ENCODE assay signal across 8 cellular contexts in genomic region chr13:72221276-72221962, GRCh38.
DNase-seq lines count a peak whose midpoint lies in the region; ATAC-seq and TF ChIP-seq lines count a peak whose summit lies in the region.

No MANE protein-coding gene starts in this region.

- CTCF ChIA-PET in activated CD4-positive, alpha-beta T cell treated with anti-CD3 and anti-CD28 coated beads, Interleukin-2, amount 10 ng/mL, durations not matched to agents 7 days and 5 days (lab: Charles Lee), result no interaction called here
- CTCF ChIA-PET in naive thymus-derived CD4-positive, alpha-beta T cell (lab: Charles Lee), result no interaction called here

- no peak overlapping the region for H3K27ac ChIP-seq in colonic mucosa
- no peak overlapping the region for H3K27ac ChIP-seq in parathyroid adenoma
- H3K27ac ChIP-seq in naive thymus-derived CD4-positive, alpha-beta T cell (ENCODE audit: low read depth, low read length), result no peak overlapping the region

- TF ChIP-seq CTCF in colonic mucosa (IDR thresholded peaks at IDR 0.05) (peak; percentile 54), parathyroid adenoma (IDR thresholded peaks at IDR 0.05) (peak; percentile 45)

- POLR2A ChIA-PET in activated CD4-positive, alpha-beta T cell treated with anti-CD3 and anti-CD28 coated beads, Interleukin-2, amount 10 ng/mL, durations not matched to agents 7 days and 5 days (lab: Charles Lee), result no interaction called here
- POLR2A ChIA-PET in naive thymus-derived CD4-positive, alpha-beta T cell (lab: Charles Lee), result no interaction called here

- no peaks in the 10 kb centered on the region for H3K9me3 Mint-ChIP-seq in activated CD4-positive, alpha-beta T cell treated with anti-CD3 and anti-CD28 coated beads, Interleukin-2, amount 10 ng/mL, durations not matched to agents 7 days and 5 days
- H3K9me3 Mint-ChIP-seq in naive thymus-derived CD4-positive, alpha-beta T cell, result peaks cover 0 to 18% (median 4%) of the 10 kb centered on the region in 11 donors

- intact Hi-C loops in colonic mucosa (cut with DNase I), result no loop called here
- intact Hi-C loops in naive thymus-derived CD4-positive, alpha-beta T cell (cut with micrococcal nuclease), result no loop called here

- H3K79me2 ChIP-seq in parathyroid adenoma, result no peaks in the 10 kb centered on the region

- H3K9me3 ChIP-seq in colonic mucosa (no peaks in the 10 kb centered on the region), parathyroid adenoma (ENCODE audit: control insufficient read depth, low read length) (no peaks in the 10 kb centered on the region)
- no peaks in the 10 kb centered on the region for H3K9me3 ChIP-seq in naive thymus-derived CD4-positive, alpha-beta T cell (ENCODE audit: control insufficient read depth in 2 of 3, low read length in 3 of 3)

- H3K9ac ChIP-seq in colonic mucosa (ENCODE audit: low read depth in 2 of 2, low read length in 2 of 2), result no peak overlapping the region
- no peak overlapping the region for H3K9ac ChIP-seq in parathyroid adenoma

- H3K36me3 ChIP-seq in colonic mucosa (no peaks in the 10 kb centered on the region), parathyroid adenoma (ENCODE audit: control insufficient read depth, insufficient read depth, low read length) (no peaks in the 10 kb centered on the region)
- no peaks in the 10 kb centered on the region for H3K36me3 ChIP-seq in naive thymus-derived CD4-positive, alpha-beta T cell (ENCODE audit: control insufficient read depth in 2 of 3, insufficient read depth in 3 of 3, low read length in 3 of 3)

- H3K27me3 Mint-ChIP-seq in activated CD4-positive, alpha-beta T cell treated with anti-CD3 and anti-CD28 coated beads, Interleukin-2, amount 10 ng/mL, durations not matched to agents 7 days and 5 days, result no peaks in the 10 kb centered on the region
- peaks cover 0 to 3% (median 0%) of the 10 kb centered on the region in 5 donors for H3K27me3 Mint-ChIP-seq in naive thymus-derived CD4-positive, alpha-beta T cell

- H3K36me3 Mint-ChIP-seq in activated CD4-positive, alpha-beta T cell treated with anti-CD3 and anti-CD28 coated beads, Interleukin-2, amount 10 ng/mL, durations not matched to agents 7 days and 5 days (ENCODE audit: low read depth), result no peaks in the 10 kb centered on the region
- no peaks in the 10 kb centered on the region for H3K36me3 Mint-ChIP-seq in naive thymus-derived CD4-positive, alpha-beta T cell

- H3K27ac Mint-ChIP-seq in activated CD4-positive, alpha-beta T cell treated with anti-CD3 and anti-CD28 coated beads, Interleukin-2, amount 10 ng/mL, durations not matched to agents 7 days and 5 days, result no peak overlapping the region
- no peak overlapping the region for H3K27ac Mint-ChIP-seq in naive thymus-derived CD4-positive, alpha-beta T cell

- no peaks in the 10 kb centered on the region for H3K4me1 Mint-ChIP-seq in activated CD4-positive, alpha-beta T cell treated with anti-CD3 and anti-CD28 coated beads, Interleukin-2, amount 10 ng/mL, durations not matched to agents 7 days and 5 days
- H3K4me1 Mint-ChIP-seq in naive thymus-derived CD4-positive, alpha-beta T cell, result no peaks in the 10 kb centered on the region

- no peak overlapping the region for H3K4me3 ChIP-seq in colonic mucosa
- no peak overlapping the region for H3K4me3 ChIP-seq in parathyroid adenoma (ENCODE audit: low read depth, low read length)
- H3K4me3 ChIP-seq in naive thymus-derived CD4-positive, alpha-beta T cell (ENCODE audit: low read length), result no peak overlapping the region

- no peaks in the 10 kb centered on the region for H3K4me1 ChIP-seq in colonic mucosa
- no peaks in the 10 kb centered on the region for H3K4me1 ChIP-seq in parathyroid adenoma
- H3K4me1 ChIP-seq in naive thymus-derived CD4-positive, alpha-beta T cell (ENCODE audit: control insufficient read depth in 2 of 2, insufficient read depth in 2 of 2, low read length in 2 of 2), result no peaks in the 10 kb centered on the region

- H2AFZ ChIP-seq in parathyroid adenoma, result no peak overlapping the region

- H3K27me3 ChIP-seq in colonic mucosa, result no peaks in the 10 kb centered on the region
- H3K27me3 ChIP-seq in parathyroid adenoma (ENCODE audit: control insufficient read depth, insufficient read depth, low read length), result no peaks in the 10 kb centered on the region
- H3K27me3 ChIP-seq in naive thymus-derived CD4-positive, alpha-beta T cell (ENCODE audit: control insufficient read depth in 2 of 2, insufficient read depth in 2 of 2, low read length in 2 of 2), result no peaks in the 10 kb centered on the region

- H3K4me3 Mint-ChIP-seq in activated CD4-positive, alpha-beta T cell treated with anti-CD3 and anti-CD28 coated beads, Interleukin-2, amount 10 ng/mL, durations not matched to agents 7 days and 5 days, result no peak overlapping the region
- no peak overlapping the region for H3K4me3 Mint-ChIP-seq in naive thymus-derived CD4-positive, alpha-beta T cell

- H3K4me2 ChIP-seq in parathyroid adenoma (ENCODE audit: low read length), result no peak overlapping the region

- DNase-seq in AG20443 (ENCODE audit: low spot score), result peak; percentile 8
- peak; percentile 4 for DNase-seq in NCI-H1048 (lab: John Stamatoyannopoulos, UW)
- DNase-seq in colonic mucosa, result peak; percentile 39
- no peak for DNase-seq in activated CD4-positive, alpha-beta T cell treated with anti-CD3 and anti-CD28 coated beads, Interleukin-2, amount 10 ng/mL, durations not matched to agents 7 days and 5 days
- DNase-seq in middle frontal gyrus (ENCODE audit: extremely low spot score, low spot score), result no peak
- DNase-seq in naive thymus-derived CD4-positive, alpha-beta T cell, result no peak

- ATAC-seq in GM21515 (IDR thresholded peaks at IDR 0.05; ENCODE audit: unreplicated experiment), result peak; percentile 69
- no peak for ATAC-seq in naive thymus-derived CD4-positive, alpha-beta T cell

Comparison
In these comparisons a context has a peak if more than half of its experiments do, and no peak if none do; other contexts are left out.
1. DNase-seq: peak in AG20443 (single experiment), NCI-H1048 (single experiment) and colonic mucosa (single experiment); none in activated CD4-positive, alpha-beta T cell treated with anti-CD3 and anti-CD28 coated beads, Interleukin-2, amount 10 ng/mL, durations not matched to agents 7 days and 5 days (single experiment), middle frontal gyrus (single experiment) and naive thymus-derived CD4-positive, alpha-beta T cell (0 of 9).